In genomic region chr19:48977061-48977460, GRCh38 we compare ENCODE assay signal across 26 cellular contexts. TPM values are rescaled to one million over a fixed set of nuclear protein-coding genes. Genes with fewer than 3 reads are reported as not detected.
DNase-seq lines count a peak whose midpoint lies in the region; ATAC-seq and TF ChIP-seq lines count a peak whose summit lies in the region.
"Had no signal": no experiment of that assay in that cellular context is flagged by ENCODE, and none has a peak within 500 bp of the region (broad histone marks: within the 10 kb centered on the region; RNA-seq: fewer than 3 reads in every experiment).

No MANE protein-coding gene starts in this region.

- no peaks in the 10 kb centered on the region for H3K9me3 ChIP-seq in left ventricle myocardium inferior (replicated peaks)
- H3K9me3 ChIP-seq in RWPE2 (ENCODE audit: severe bottlenecking), result no peaks in the 10 kb centered on the region

- H3K36me3 ChIP-seq in left ventricle myocardium inferior (peaks cover 70% of the 10 kb centered on the region), RWPE2 (ENCODE audit: low read depth) (peaks cover 51% of the 10 kb centered on the region)

- peak overlapping the region; percentile 91 for H3K27ac ChIP-seq in left ventricle myocardium inferior (replicated peaks)
- H3K27ac ChIP-seq in RWPE2 (ENCODE audit: poor library complexity, severe bottlenecking), result peak overlapping the region; percentile 30
- H3K27ac ChIP-seq: PC-9 had no signal

- no peak overlapping the region for H3K4me3 Mint-ChIP-seq in mesothelial cell of epicardium
- H3K4me3 Mint-ChIP-seq: CD4-positive, alpha-beta T cell; GM23338; H9; HFFc6 had no signal

- H3K27ac Mint-ChIP-seq in mesothelial cell of epicardium, result no peak overlapping the region
- H3K27ac Mint-ChIP-seq: CD4-positive, alpha-beta T cell had no signal

- H3K27me3 Mint-ChIP-seq in mesothelial cell of epicardium (ENCODE audit: low read depth), result no peaks in the 10 kb centered on the region
- H3K27me3 Mint-ChIP-seq: CD4-positive, alpha-beta T cell had no signal

- H3K4me1 ChIP-seq in left ventricle myocardium inferior (peaks cover 41% of the 10 kb centered on the region), RWPE2 (ENCODE audit: insufficient read depth, poor library complexity, severe bottlenecking) (peaks cover 20% of the 10 kb centered on the region)

- intact Hi-C loops in left ventricle myocardium inferior (cut with micrococcal nuclease) (no loop called here), cardiac septum (cut with DNase I) (no loop called here), left colon (cut with DNase I, micrococcal nuclease) (no loop called here)

- TF ChIP-seq CTCF in left ventricle myocardium inferior (IDR thresholded peaks at IDR 0.05; ENCODE audit: borderline replicate concordance), result no peak
- no peak for TF ChIP-seq CTCF in RWPE2 (IDR thresholded peaks at IDR 0.05; ENCODE audit: poor library complexity, severe bottlenecking)
- TF ChIP-seq CTCF in mesothelial cell of epicardium (IDR thresholded peaks at IDR 0.05; ENCODE audit: unreplicated experiment), result no peak

- DNase-seq in left ventricle myocardium inferior, result no peak
- DNase-seq in cardiac septum (ENCODE audit: low spot score), result no peak
- DNase-seq in RWPE2 (ENCODE audit: low spot score), result no peak
- DNase-seq in left colon, result no peak
- DNase-seq in mesothelial cell of epicardium (ENCODE audit: low spot score in 2 of 2, unreplicated experiment in 2 of 2), result no peak
- DNase-seq in stimulated activated naive CD4-positive, alpha-beta T cell (lab: John Stamatoyannopoulos, UW), result no peak
- DNase-seq: CD4-positive, alpha-beta T cell; COR-L47; DMS53; H9; HFFc6; NCI-H2029; NCI-H2227 treated with DMSO at 0.1 percent for 48 hours; NCI-H526 treated with DMSO at 0.1 percent for 48 hours; PC-9; SHP77 treated with DMSO at 0.1 percent for 48 hours had no signal

- peaks cover 27% of the 10 kb centered on the region for H3K36me3 Mint-ChIP-seq in mesothelial cell of epicardium

- no peaks in the 10 kb centered on the region for H3K27me3 ChIP-seq in left ventricle myocardium inferior (ENCODE audit: low read depth)
- no peaks in the 10 kb centered on the region for H3K27me3 ChIP-seq in RWPE2 (ENCODE audit: insufficient read depth, poor library complexity, severe bottlenecking)

- H3K4me3 ChIP-seq in left ventricle myocardium inferior (no peak overlapping the region), RWPE2 (ENCODE audit: severe bottlenecking) (no peak overlapping the region)
- H3K4me3 ChIP-seq: GM23338, K562, PC-9 had no signal

- no peaks in the 10 kb centered on the region for H3K9me3 Mint-ChIP-seq in mesothelial cell of epicardium
- H3K9me3 Mint-ChIP-seq: CD4-positive, alpha-beta T cell; GM23338; H9; HFFc6 had no signal

- H3K4me1 Mint-ChIP-seq in mesothelial cell of epicardium, result no peaks in the 10 kb centered on the region
- H3K4me1 Mint-ChIP-seq: GM23338, H9 had no signal

- ATAC-seq in RWPE2 (ENCODE audit: low read depth), result no peak
- ATAC-seq in left colon, result peak; percentile 55
- no peak for ATAC-seq in GM21390 (IDR thresholded peaks at IDR 0.05; ENCODE audit: unreplicated experiment)
- ATAC-seq: HepG2 had no signal

RNA-seq across cellular contexts. Expression of gene FTL, which starts 12.0 kb away (rescaled TPM):
- total RNA-seq in left ventricle myocardium inferior (834 TPM), cardiac septum (827 TPM), left colon (1,000 to 10,000 TPM in 1 of 2 donors, 100 to 1,000 TPM in 1; 931 to 1,901 TPM), mesothelial cell of epicardium (1,022 to 1,078 TPM (median 1,064 TPM) in 3 replicates)

RNA-seq across cellular contexts. Expression of gene GYS1, which starts 16.0 kb away (rescaled TPM):
- total RNA-seq in left ventricle myocardium inferior (138 TPM), cardiac septum (175 TPM), left colon (10 to 100 TPM; 41.4 to 48.6 TPM), mesothelial cell of epicardium (53.6 to 60.5 TPM (median 58.8 TPM) in 3 replicates)

RNA-seq across cellular contexts. Expression of gene RUVBL2, which starts 16.6 kb away (rescaled TPM):
- total RNA-seq in left ventricle myocardium inferior (44.4 TPM), cardiac septum (39.2 TPM), left colon (10 to 100 TPM; 47.9 to 56.7 TPM), mesothelial cell of epicardium (62.2 to 67.5 TPM (median 64.2 TPM) in 3 replicates)

RNA-seq across cellular contexts. Expression of gene BAX, which starts 22.4 kb away (rescaled TPM):
- total RNA-seq in left ventricle myocardium inferior (25.5 TPM), cardiac septum (25.6 TPM), left colon (100 to 1,000 TPM; 128 to 174 TPM), mesothelial cell of epicardium (119 to 129 TPM (median 119 TPM) in 3 replicates)

RNA-seq across cellular contexts. Expression of gene LHB, which starts 39.8 kb away (rescaled TPM):
- total RNA-seq in left ventricle myocardium inferior (not detected), cardiac septum (not detected), left colon (not detected), mesothelial cell of epicardium (not detected in 3 replicates)
- total RNA-seq: A172; CD4-positive, alpha-beta T cell; GM23338; H9; HepG2; HT1080; LHCN-M2; MCF 10A; NCI-H460; RPMI7951 had no signal
